1 cellular context compared by ENCODE assay signal in the genomic region with DNA sequence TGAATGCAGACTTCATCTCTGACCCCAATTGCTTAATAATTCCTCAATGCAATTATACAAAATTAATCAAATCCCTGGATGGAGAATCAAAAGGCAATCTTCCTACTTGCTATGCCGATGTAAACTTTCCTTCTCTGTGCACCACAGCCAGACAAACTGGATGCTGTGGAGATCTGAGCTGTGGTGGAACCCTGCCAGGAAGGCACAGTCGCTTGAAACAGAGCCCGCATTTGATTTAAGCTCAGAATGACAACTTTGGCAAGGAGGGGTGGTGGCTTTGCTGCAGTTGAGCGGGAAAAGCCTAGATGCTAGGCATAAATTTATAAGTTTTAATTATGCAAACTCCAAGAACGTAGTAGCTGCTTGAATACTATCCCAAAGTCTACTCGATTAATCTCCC.
TF ChIP-seq lines count a peak whose summit lies in the region.

No MANE protein-coding gene starts in this region.

TF ChIP-seq in IMR-90, 13 proteins besides CTCF, POLR2A, EP300 and RAD21 (continued from another document):
- TF ChIP-seq, protein P1, sequence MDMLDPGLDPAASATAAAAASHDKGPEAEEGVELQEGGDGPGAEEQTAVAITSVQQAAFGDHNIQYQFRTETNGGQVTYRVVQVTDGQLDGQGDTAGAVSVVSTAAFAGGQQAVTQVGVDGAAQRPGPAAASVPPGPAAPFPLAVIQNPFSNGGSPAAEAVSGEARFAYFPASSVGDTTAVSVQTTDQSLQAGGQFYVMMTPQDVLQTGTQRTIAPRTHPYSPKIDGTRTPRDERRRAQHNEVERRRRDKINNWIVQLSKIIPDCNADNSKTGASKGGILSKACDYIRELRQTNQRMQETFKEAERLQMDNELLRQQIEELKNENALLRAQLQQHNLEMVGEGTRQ (IDR thresholded peaks at IDR 0.05; ENCODE audit: low read depth, low read length), result no peak
- no peak for TF ChIP-seq CEBPB (IDR thresholded peaks at IDR 0.05; ENCODE audit: low read depth, low read length)
TF ChIP-seq in IMR-90: peak in this region for 0.
